Comparison of ENCODE assay signal across 15 cellular contexts in the genomic region with DNA sequence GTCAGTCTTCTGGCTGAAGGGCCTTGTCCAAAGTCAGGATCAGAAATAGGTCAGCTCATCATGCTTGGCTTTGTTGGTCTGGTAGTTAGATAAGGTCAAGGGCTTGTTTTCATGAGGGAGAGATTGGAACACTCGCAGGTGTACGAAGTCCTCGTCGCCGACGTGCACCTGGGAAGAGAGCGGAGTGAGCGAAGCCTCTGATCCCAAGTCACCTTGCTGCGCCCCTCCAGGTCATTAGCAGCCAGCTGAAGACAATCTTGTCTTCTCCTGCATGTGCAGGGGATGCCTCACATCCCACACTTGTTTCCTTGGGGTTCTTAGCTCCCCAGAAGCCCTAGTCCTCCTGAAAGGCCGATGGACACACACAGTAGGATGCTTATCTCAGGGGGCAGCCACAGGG. TPM values are rescaled to one million over a fixed set of nuclear protein-coding genes. Genes with fewer than 3 reads are reported as not detected.
DNase-seq lines count a peak whose midpoint lies in the region; ATAC-seq and TF ChIP-seq lines count a peak whose summit lies in the region.
"Had no signal": no experiment of that assay in that cellular context is flagged by ENCODE, and none has a peak within 500 bp of the region (broad histone marks: within the 10 kb centered on the region; RNA-seq: fewer than 3 reads in every experiment).

No MANE protein-coding gene starts in this region.

- H3K4me1 ChIP-seq in BLaER1: peaks cover 77% of the 10 kb centered on the region
- peaks cover 14% of the 10 kb centered on the region for H3K4me1 ChIP-seq in adipocyte (ENCODE audit: control insufficient read depth, insufficient read depth, low read length)

- 0 out of 2 replicates have a peak overlapping the region, but pooled peaks have one; percentile 4 for H3K27ac ChIP-seq in BLaER1
- H3K27ac ChIP-seq: cardiac muscle cell had no signal

- H3K27ac Mint-ChIP-seq in Calu3 (ENCODE audit: unreplicated experiment): peak overlapping the region; percentile 59
- H3K27ac Mint-ChIP-seq in naive thymus-derived CD8-positive, alpha-beta T cell: peak overlapping the region in 4 of 10 donors; percentile 12 to 46 (median 24)

- intact Hi-C loops in Calu3 (cut with micrococcal nuclease; ENCODE audit: unreplicated experiment): no loop called here

- DNase-seq in Calu3: no peak
- no peak for DNase-seq in adipocyte (ENCODE audit: low read depth)
- no peak for DNase-seq in naive thymus-derived CD8-positive, alpha-beta T cell
- no peak for DNase-seq in stimulated activated CD4-positive, alpha-beta T cell treated with anti-CD3 and anti-CD28 coated beads, Interleukin-4, amount 100 ng/mL, for 4 hours
- DNase-seq in KBM-7: no peak
- no peak for DNase-seq in GM20000 (ENCODE audit: low spot score)
- DNase-seq: activated effector memory CD4-positive, alpha-beta T cell treated with Interleukin-2 at 50 U/mL for 16 hours; erythroblast; mesendoderm; NCI-H1436 treated with DMSO at 0.1 percent for 48 hours; NCI-H510A; SHP77 had no signal

- H3K27me3 Mint-ChIP-seq in Calu3 (ENCODE audit: unreplicated experiment): no peaks in the 10 kb centered on the region
- no peaks in the 10 kb centered on the region for H3K27me3 Mint-ChIP-seq in naive thymus-derived CD8-positive, alpha-beta T cell

- H3K9ac ChIP-seq in BLaER1: no peak overlapping the region
- no peak overlapping the region for H3K9ac ChIP-seq in adipocyte (ENCODE audit: low read length)

- H3K36me3 Mint-ChIP-seq in Calu3 (ENCODE audit: insufficient read depth, unreplicated experiment): peaks cover 77% of the 10 kb centered on the region
- peaks cover 0 to 25% (median 6%) of the 10 kb centered on the region in 3 donors for H3K36me3 Mint-ChIP-seq in naive thymus-derived CD8-positive, alpha-beta T cell

- H3K9me3 ChIP-seq in BLaER1 (0 out of 2 replicates have a peak, but pooled peaks cover 8% of the 10 kb centered on the region), adipocyte (ENCODE audit: control insufficient read depth, low read length) (no peaks in the 10 kb centered on the region)

- no peak for ATAC-seq in naive thymus-derived CD8-positive, alpha-beta T cell
- ATAC-seq in GM21723 (IDR thresholded peaks at IDR 0.05; ENCODE audit: unreplicated experiment): no peak

- peaks cover 32% of the 10 kb centered on the region for H4K20me1 ChIP-seq in BLaER1

- POLR2A ChIA-PET in naive thymus-derived CD8-positive, alpha-beta T cell (lab: Charles Lee): no interaction called here

- CTCF ChIA-PET in Calu3 (lab: Charles Lee): no interaction called here

- H3K4me3 ChIP-seq in BLaER1: no peak overlapping the region
- peak overlapping the region; percentile 96 for H3K4me3 ChIP-seq in adipocyte (ENCODE audit: low read length)

- H3K27me3 ChIP-seq in BLaER1 (no peaks in the 10 kb centered on the region), adipocyte (replicated peaks; ENCODE audit: control insufficient read depth, insufficient read depth, low read length) (no peaks in the 10 kb centered on the region)
- H3K27me3 ChIP-seq: cardiac muscle cell had no signal

- BruUV-seq in Calu3 (replicated peaks; lab: Mats Ljungman, UMichigan): no TSS peak

- in situ Hi-C loops in KBM-7 (cut with MboI; ENCODE audit: low pct_unique_long_range_greater_than_20kb, low sequenced_read_pairs): no loop called here

- TF ChIP-seq CTCF in Calu3 (IDR thresholded peaks at IDR 0.05; ENCODE audit: unreplicated experiment): no peak
- no peak for TF ChIP-seq CTCF in GM20000 (IDR thresholded peaks at IDR 0.05; ENCODE audit: extremely low read depth, missing control alignments)

- peak overlapping the region; percentile 90 for H3K4me2 ChIP-seq in BLaER1

- peak overlapping the region; percentile 93 for H3K4me3 Mint-ChIP-seq in Calu3 (ENCODE audit: low read depth, unreplicated experiment)
- H3K4me3 Mint-ChIP-seq in naive thymus-derived CD8-positive, alpha-beta T cell: peak overlapping the region in 9 of 10 donors; percentile 24 to 95 (median 74)

- H3K9me3 Mint-ChIP-seq in Calu3 (ENCODE audit: low read depth, unreplicated experiment): no peaks in the 10 kb centered on the region
- no peaks in the 10 kb centered on the region for H3K9me3 Mint-ChIP-seq in naive thymus-derived CD8-positive, alpha-beta T cell

- H3K36me3 ChIP-seq in BLaER1 (peaks cover 23% of the 10 kb centered on the region), adipocyte (ENCODE audit: control insufficient read depth, insufficient read depth, low read length, severe bottlenecking) (peaks cover 23% of the 10 kb centered on the region)

- H3K4me1 Mint-ChIP-seq in Calu3 (ENCODE audit: low read depth, unreplicated experiment): peaks cover 13% of the 10 kb centered on the region
- peaks cover 29 to 42% (median 37%) of the 10 kb centered on the region in 4 donors for H3K4me1 Mint-ChIP-seq in naive thymus-derived CD8-positive, alpha-beta T cell

RNA-seq across cellular contexts. Expression of gene CSTB, which starts 1.9 kb away (rescaled TPM):
- 105 and 116 TPM in 2 replicates for total RNA-seq in Calu3 (2022)
- total RNA-seq in naive thymus-derived CD8-positive, alpha-beta T cell: 10 to 100 TPM; 30.7 to 33.1 TPM
- 10 to 100 TPM; 54.9 to 67.4 (median 62.7) TPM for polyA plus RNA-seq in naive thymus-derived CD8-positive, alpha-beta T cell

RNA-seq across cellular contexts. Expression of gene RRP1, which starts 15.2 kb away (rescaled TPM):
- 37.2 and 49.4 TPM in 2 replicates for total RNA-seq in Calu3 (2022)
- 10 to 100 TPM; 27.5 to 28.3 TPM for total RNA-seq in naive thymus-derived CD8-positive, alpha-beta T cell
- 10 to 100 TPM; 12.3 to 23.5 (median 14.8) TPM for polyA plus RNA-seq in naive thymus-derived CD8-positive, alpha-beta T cell

RNA-seq across cellular contexts. Expression of gene PDXK, which starts 55.2 kb away (rescaled TPM):
- total RNA-seq in Calu3 (2022): 202 and 214 TPM in 2 replicates
- total RNA-seq in naive thymus-derived CD8-positive, alpha-beta T cell: 10 to 100 TPM; 56.3 to 60.6 TPM
- 10 to 100 TPM; 27.1 to 36.0 (median 29.6) TPM for polyA plus RNA-seq in naive thymus-derived CD8-positive, alpha-beta T cell
